17 cellular contexts compared by ENCODE assay signal in genomic region chr2:134640494-134640893, GRCh38.
"Had no signal": no experiment of that assay in that cellular context is flagged by ENCODE, and none has a peak within 500 bp of the region (broad histone marks: within the 10 kb centered on the region; RNA-seq: fewer than 3 reads in every experiment).

No MANE protein-coding gene starts in this region.

- H3K27ac Mint-ChIP-seq: activated CD4-positive, alpha-beta memory T cell treated with anti-CD3 and anti-CD28 coated beads for 36 hours; activated naive CD8-positive, alpha-beta T cell treated with anti-CD3 and anti-CD28 coated beads, Interleukin-2, amount 50 U/mL, for 24 hours; activated T-cell treated with anti-CD3 and anti-CD28 coated beads, Interleukin-2, amount 50 U/mL, for 72 hours; nephron had no signal

- DNase-seq: activated CD4-positive, alpha-beta memory T cell treated with anti-CD3 and anti-CD28 coated beads for 36 hours; activated effector memory CD4-positive, alpha-beta T cell treated with anti-CD3 and anti-CD28 coated beads, Interleukin-2, amount 50 U/mL, for 16 hours; activated naive CD4-positive, alpha-beta T cell treated with anti-CD3 and anti-CD28 coated beads, Interleukin-2, amount 50 U/mL, for 16 hours; activated naive CD8-positive, alpha-beta T cell treated with anti-CD3 and anti-CD28 coated beads, Interleukin-2, amount 50 U/mL, for 24 hours; activated T-cell treated with anti-CD3 and anti-CD28 coated beads, Interleukin-2, amount 50 U/mL, for 72 hours; cortex of kidney; heart right ventricle; islet precursor cell; left cardiac atrium; mesenchymal stem cell; ovary; psoas muscle; spleen; stimulated activated CD4-positive, alpha-beta T cell treated with anti-CD3 and anti-CD28 coated beads, Interleukin-4, amount 100 ng/mL, for 1 hour; stimulated activated naive CD4-positive, alpha-beta T cell treated with Interleukin-2 at 50 U/mL for 16 hours; upper lobe of left lung had no signal

- H3K9me3 Mint-ChIP-seq: activated CD4-positive, alpha-beta memory T cell treated with anti-CD3 and anti-CD28 coated beads for 36 hours; activated naive CD8-positive, alpha-beta T cell treated with anti-CD3 and anti-CD28 coated beads, Interleukin-2, amount 50 U/mL, for 24 hours; nephron had no signal

- H3K4me1 Mint-ChIP-seq: activated naive CD8-positive, alpha-beta T cell treated with anti-CD3 and anti-CD28 coated beads, Interleukin-2, amount 50 U/mL, for 24 hours; nephron had no signal

- H3K4me3 Mint-ChIP-seq: activated CD4-positive, alpha-beta memory T cell treated with anti-CD3 and anti-CD28 coated beads for 36 hours; activated naive CD8-positive, alpha-beta T cell treated with anti-CD3 and anti-CD28 coated beads, Interleukin-2, amount 50 U/mL, for 24 hours; activated T-cell treated with anti-CD3 and anti-CD28 coated beads, Interleukin-2, amount 50 U/mL, for 72 hours; nephron had no signal

- ATAC-seq: activated naive CD8-positive, alpha-beta T cell treated with anti-CD3 and anti-CD28 coated beads, Interleukin-2, amount 50 U/mL, for 24 hours; activated T-cell treated with anti-CD3 and anti-CD28 coated beads, Interleukin-2, amount 50 U/mL, for 72 hours; heart right ventricle; left cardiac atrium; psoas muscle had no signal

- H3K36me3 Mint-ChIP-seq: activated CD4-positive, alpha-beta memory T cell treated with anti-CD3 and anti-CD28 coated beads for 36 hours had no signal
